In the genomic region with DNA sequence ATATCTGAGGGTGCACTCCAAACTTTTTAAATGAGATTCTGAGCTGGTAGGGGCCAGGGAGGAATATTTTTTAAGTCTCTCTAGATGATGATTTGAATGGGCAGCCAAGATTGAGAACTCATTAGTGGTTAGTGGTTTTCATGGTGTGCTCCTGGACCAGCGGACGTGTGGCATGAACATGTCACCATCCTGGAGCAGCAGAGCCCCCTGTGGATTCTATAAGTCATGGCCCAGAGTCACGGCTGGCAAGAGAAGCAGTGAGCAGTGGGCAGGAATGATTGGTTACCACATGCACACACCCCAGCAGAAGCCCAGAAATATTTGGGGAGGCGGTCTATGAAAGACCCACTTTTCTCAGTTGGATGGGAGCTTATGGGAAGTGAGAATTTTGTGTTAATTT, we compare ENCODE assay signal across 16 cellular contexts. TPM values are rescaled to one million over a fixed set of nuclear protein-coding genes. Genes with fewer than 3 reads are reported as not detected.
DNase-seq lines count a peak whose midpoint lies in the region; ATAC-seq and TF ChIP-seq lines count a peak whose summit lies in the region.
"Had no signal": no experiment of that assay in that cellular context is flagged by ENCODE, and none has a peak within 500 bp of the region (broad histone marks: within the 10 kb centered on the region; RNA-seq: fewer than 3 reads in every experiment).

No MANE protein-coding gene starts in this region.

- H3K27ac ChIP-seq in SJCRH30 (peak overlapping the region; percentile 49), WERI-Rb-1 (no peak overlapping the region)
- H3K27ac ChIP-seq: lower lobe of right lung had no signal

- DNase-seq in NCI-H82 (lab: John Stamatoyannopoulos, UW) (peak; percentile 5), NCI-H82 treated with DMSO at 0.1 percent for 48 hours (lab: John Stamatoyannopoulos, UW; ENCODE audit: unreplicated experiment) (no peak), HCEC 1CT (peak; percentile 17), SJCRH30 (peak; percentile 67 to 79), left kidney (ENCODE audit: low read depth, low spot score) (peak; percentile 61), WERI-Rb-1 (no peak), omental fat pad (ENCODE audit: low spot score) (no peak)
- DNase-seq: activated T-cell treated with anti-CD3 and anti-CD28 coated beads, Interleukin-2, amount 50 U/mL, for 24 hours; central memory CD4-positive, alpha-beta T cell; foreskin fibroblast; lower lobe of right lung; NCI-H748 treated with DMSO at 0.1 percent for 48 hours; stimulated activated CD8-positive, alpha-beta memory T cell treated with anti-CD3 and anti-CD28 coated beads, Interleukin-4, amount 100 ng/mL, for 48 hours; T-helper 9 cell had no signal

- no peaks in the 10 kb centered on the region for H3K36me3 ChIP-seq in SJCRH30
- no peaks in the 10 kb centered on the region for H3K36me3 ChIP-seq in WERI-Rb-1
- H3K36me3 ChIP-seq: lower lobe of right lung had no signal

- peaks cover 7% of the 10 kb centered on the region for H3K4me1 ChIP-seq in SJCRH30
- H3K4me1 ChIP-seq: lower lobe of right lung had no signal

- TF ChIP-seq CTCF in WERI-Rb-1 (IDR thresholded peaks at IDR 0.05; ENCODE audit: low read depth, low read length) = no peak
- no peak for TF ChIP-seq CTCF in omental fat pad (IDR thresholded peaks at IDR 0.05)

- H3K4me3 ChIP-seq in SJCRH30 (no peak overlapping the region), WERI-Rb-1 (ENCODE audit: low read depth, low read length) (no peak overlapping the region)
- H3K4me3 ChIP-seq: lower lobe of right lung had no signal

- ATAC-seq in HG02981 (IDR thresholded peaks at IDR 0.05; ENCODE audit: unreplicated experiment) (no peak), omental fat pad (ENCODE audit: low FRiP score) (no peak)
- ATAC-seq: lower lobe of right lung, right cardiac atrium had no signal

- H3K27me3 ChIP-seq in SJCRH30 (no peaks in the 10 kb centered on the region), WERI-Rb-1 (ENCODE audit: insufficient read depth, low read depth, severe bottlenecking) (peaks cover 3% of the 10 kb centered on the region)

- H3K9me3 ChIP-seq in SJCRH30 (replicated peaks) (no peaks in the 10 kb centered on the region), WERI-Rb-1 (ENCODE audit: severe bottlenecking) (no peaks in the 10 kb centered on the region)
- H3K9me3 ChIP-seq: lower lobe of right lung had no signal

RNA-seq across cellular contexts. Expression of a gene that starts 21.2 kb away (rescaled TPM):
- 0.10 and 0.20 TPM in 2 replicates for total RNA-seq in SJCRH30 (2014; rRNA removed; shearing (Covaris generic))
- not detected for total RNA-seq in omental fat pad
- total RNA-seq: right cardiac atrium had no signal

Comparison
In these comparisons a context has a peak if more than half of its experiments do, and no peak if none do; other contexts are left out.
1. DNase-seq: peak in NCI-H82 (single experiment), HCEC 1CT (single experiment), SJCRH30 (2 of 2) and left kidney (single experiment); none in NCI-H82 treated with DMSO at 0.1 percent for 48 hours (single experiment), WERI-Rb-1 (single experiment) and omental fat pad (single experiment).